20 cellular contexts compared by ENCODE assay signal in genomic region chr19:21699197-21699596, GRCh38.
DNase-seq lines count a peak whose midpoint lies in the region; ATAC-seq, FAIRE-seq and TF ChIP-seq lines count a peak whose summit lies in the region.
"Had no signal": no experiment of that assay in that cellular context is flagged by ENCODE, and none has a peak within 500 bp of the region (broad histone marks: within the 10 kb centered on the region; RNA-seq: fewer than 3 reads in every experiment).

No MANE protein-coding gene starts in this region.

- no peak overlapping the region for H3K4ac ChIP-seq in H1 (replicated peaks; ENCODE audit: insufficient read length, low read depth, low read length)

- DNase-seq in T47D (ENCODE audit: low read depth in 1 of 2, low spot score in 1 of 2) (peak; percentile 3 to 92), mammary epithelial cell (no peak), NCI-H146 treated with DMSO at 0.1 percent for 48 hours (lab: John Stamatoyannopoulos, UW; ENCODE audit: unreplicated experiment) (peak; percentile 64), H1 (ENCODE audit: low read depth in 1 of 2, low spot score in 2 of 2) (peak in 1 of 2 experiments; percentile 69), HK-2 (ENCODE audit: unreplicated experiment) (no peak), NCI-H2107 (lab: John Stamatoyannopoulos, UW) (no peak)
- DNase-seq: Calu3; CD4-positive, alpha-beta T cell; DND-41; GF-D8; MV-4-11; NCI-H1436 treated with DMSO at 0.1 percent for 48 hours; NCI-H2171; NCI-H510A; NK-92 treated with Interleukin-12 subunit alpha and Interleukin-12 subunit beta, amount 100 ng/mL, for 24 hours; PC-3 had no signal

- H4K20me1 ChIP-seq in mammary epithelial cell (ENCODE audit: insufficient read depth, low read length) (no peaks in the 10 kb centered on the region), H1 (replicated peaks in 1 of 2; ENCODE audit: control insufficient read depth in 1 of 2, insufficient read depth in 2 of 2, low read length in 2 of 2) (no peaks in the 10 kb centered on the region)

- CTCF ChIA-PET in mammary epithelial cell (lab: Charles Lee; ENCODE audit: low non-redundant PET) = interaction anchor here (0.6 kb wide), 1 partner anchor 216 kb away, joined by 3 read pairs; no protein-coding TSS in a partner anchor
- CTCF ChIA-PET in H1 (lab: Charles Lee; ENCODE audit: partially characterized antibody) = interaction anchor here (1.2 to 1.8 kb wide), 2 partner anchors 215 to 236 kb away, joined by 3 to 14 read pairs; no protein-coding TSS in a partner anchor

- H3K36me3 ChIP-seq in mammary epithelial cell (ENCODE audit: insufficient read depth, low read length) (no peaks in the 10 kb centered on the region), H1 (ENCODE audit: control insufficient read depth in 2 of 4, insufficient read depth in 4 of 4, low read length in 3 of 4) (no peaks in the 10 kb centered on the region), parathyroid adenoma (ENCODE audit: control insufficient read depth, insufficient read depth, low read length) (no peaks in the 10 kb centered on the region)
- H3K36me3 ChIP-seq: SJSA1 had no signal

- 30% methylated on average over 3 of the region's 3 CpGs for WGBS in mammary epithelial cell (ENCODE audit: low coverage, missing lambda C conversion rate)
- 21% methylated on average over 3 of the region's 3 CpGs; no CpG with 5 or more reads in 1 of the 2 experiments for WGBS in H1 (ENCODE audit: extremely low coverage in 1 of 2, insufficient coverage in 1 of 2, insufficient read length in 1 of 2, insufficient replicate concordance in 2 of 2, low coverage in 1 of 2, low lambda C conversion rate in 2 of 2, missing lambda C conversion rate in 1 of 2), 2 experiments

- TF ChIP-seq EP300 in H1 (IDR thresholded peaks at IDR 0.05; ENCODE audit: borderline replicate concordance in 1 of 2, low read depth in 2 of 2, low read length in 2 of 2) = no peak

- no peaks in the 10 kb centered on the region for H3K4me1 ChIP-seq in mammary epithelial cell (ENCODE audit: insufficient read depth, low read length)
- H3K4me1 ChIP-seq in H1 (replicated peaks in 1 of 4; ENCODE audit: control insufficient read depth in 3 of 4, insufficient read depth in 4 of 4, low read length in 3 of 4) = peaks cover 0 to 6% (median 6%) of the 10 kb centered on the region in 4 experiments; a peak in 3 of 7 replicates
- no peaks in the 10 kb centered on the region for H3K4me1 ChIP-seq in parathyroid adenoma
- H3K4me1 ChIP-seq: SJSA1 had no signal

- H2BK5ac ChIP-seq in H1 (ENCODE audit: low read depth, low read length) = no peak overlapping the region

- no peak overlapping the region for H2BK20ac ChIP-seq in H1 (ENCODE audit: low read length)

- no peak overlapping the region for H3K9ac ChIP-seq in mammary epithelial cell (ENCODE audit: insufficient read depth, low read length)
- H3K9ac ChIP-seq in H1 (replicated peaks in 1 of 4; ENCODE audit: extremely low read depth in 1 of 4, low read depth in 3 of 4, low read length in 3 of 4) = no peak overlapping the region
- no peak overlapping the region for H3K9ac ChIP-seq in parathyroid adenoma

- H3K23ac ChIP-seq in H1 (ENCODE audit: insufficient read length) = no peak overlapping the region

- no peak overlapping the region for H3K56ac ChIP-seq in H1 (replicated peaks; ENCODE audit: insufficient read length, low read depth, low read length)

- no peak overlapping the region for H3K14ac ChIP-seq in H1 (ENCODE audit: insufficient read length)

- H3K79me2 ChIP-seq in mammary epithelial cell (ENCODE audit: insufficient read depth, low read length) (no peaks in the 10 kb centered on the region), H1 (ENCODE audit: control insufficient read depth in 1 of 2, insufficient read depth in 2 of 2, low read length in 2 of 2) (no peaks in the 10 kb centered on the region), parathyroid adenoma (no peaks in the 10 kb centered on the region)

- H2BK12ac ChIP-seq in H1 (ENCODE audit: low read depth, low read length) = no peak overlapping the region

- no peak overlapping the region for H3K18ac ChIP-seq in H1 (ENCODE audit: extremely low read depth, low read length)

- H3K27me3 ChIP-seq in mammary epithelial cell (ENCODE audit: insufficient read depth, low read length) = no peaks in the 10 kb centered on the region
- H3K27me3 ChIP-seq in H1 (replicated peaks in 1 of 4; ENCODE audit: control insufficient read depth in 3 of 4, extremely low read depth in 1 of 4, insufficient read depth in 3 of 4, low read length in 3 of 4) = no peaks in the 10 kb centered on the region
- no peaks in the 10 kb centered on the region for H3K27me3 ChIP-seq in parathyroid adenoma (ENCODE audit: control insufficient read depth, insufficient read depth, low read length)
- H3K27me3 ChIP-seq: SJSA1 had no signal

- H3K79me1 ChIP-seq in H1 (ENCODE audit: low read depth, low read length) = no peaks in the 10 kb centered on the region

- POLR2A ChIA-PET in H1 (lab: Charles Lee; ENCODE audit: partially characterized antibody) = interaction anchor here (0.9 to 1.1 kb wide), 4 partner anchors 18 to 193 kb away, joined by 3 to 7 read pairs (median 4); partner anchors contain the start of genes ZNF100 and ZNF429

- no peak overlapping the region for H4K8ac ChIP-seq in H1 (ENCODE audit: extremely low read depth, insufficient read depth, low read length)

- H3K4me3 ChIP-seq in mammary epithelial cell (replicated peaks in 1 of 3; ENCODE audit: insufficient read depth in 1 of 3, low read depth in 2 of 3, low read length in 3 of 3) (no peak overlapping the region), H1 (ENCODE audit: extremely low read depth in 1 of 4, insufficient read depth in 2 of 4, low read depth in 3 of 4, low read length in 4 of 4) (peak overlapping the region in 1 of 4 experiments; percentile 34; a peak in 1 of 8 replicates), parathyroid adenoma (ENCODE audit: low read depth, low read length) (no peak overlapping the region)
- H3K4me3 ChIP-seq: SJSA1 had no signal

- H2AK5ac ChIP-seq in H1 (ENCODE audit: low read depth, low read length) = no peak overlapping the region

- no peak overlapping the region for H4K91ac ChIP-seq in H1 (replicated peaks; ENCODE audit: insufficient read length, low read length)

- H2AFZ ChIP-seq in mammary epithelial cell (ENCODE audit: low read depth, low read length) (no peak overlapping the region), H1 (ENCODE audit: low read length) (no peak overlapping the region), parathyroid adenoma (peak overlapping the region; percentile 1)

- no peak overlapping the region for H4K5ac ChIP-seq in H1 (ENCODE audit: insufficient read length, low read depth, low read length)

- H2BK120ac ChIP-seq in H1 (replicated peaks; ENCODE audit: low read depth, low read length) = no peak overlapping the region

- no peak for TF ChIP-seq RAD21 in H1 (IDR thresholded peaks at IDR 0.05 in 1 of 2, conservative IDR thresholded peaks at IDR 0.05 in 1 of 2; ENCODE audit: low read depth in 2 of 2, low read length in 2 of 2)

- FAIRE-seq in H1 (lab: Jason Lieb, UNC) = peak; percentile 96
- FAIRE-seq: GM19239 had no signal

- TF ChIP-seq CTCF in mammary epithelial cell (conservative IDR thresholded peaks at IDR 0.05 in 1 of 2, IDR thresholded peaks at IDR 0.05 in 1 of 2; ENCODE audit: extremely low read depth in 1 of 2, insufficient read depth in 1 of 2, low read depth in 1 of 2, low read length in 2 of 2) (no peak), H1 (IDR thresholded peaks at IDR 0.05; ENCODE audit: control extremely low read depth in 1 of 3, insufficient read depth in 1 of 3, low read depth in 1 of 3, low read length in 3 of 3) (no peak), parathyroid adenoma (IDR thresholded peaks at IDR 0.05) (no peak)

- no peaks in the 10 kb centered on the region for H3K9me3 ChIP-seq in mammary epithelial cell (replicated peaks; ENCODE audit: insufficient read depth, low read length)
- no peaks in the 10 kb centered on the region for H3K9me3 ChIP-seq in H1 (ENCODE audit: insufficient read depth in 2 of 2, low read depth in 1 of 2, low read length in 1 of 2)
- H3K9me3 ChIP-seq in parathyroid adenoma (ENCODE audit: control insufficient read depth, low read length) = no peaks in the 10 kb centered on the region
- H3K9me3 ChIP-seq: SJSA1 had no signal

- no peak for ATAC-seq in HG02852 (IDR thresholded peaks at IDR 0.05; ENCODE audit: unreplicated experiment)
- ATAC-seq: PC-3 had no signal

- intact Hi-C loops in mammary epithelial cell (cut with micrococcal nuclease) = loop anchor here (5.0 kb wide), 1 partner anchor 497 kb away; no protein-coding TSS in a partner anchor

- BruUV-seq in mammary epithelial cell (replicated peaks; lab: Mats Ljungman, UMichigan) = no TSS peak

- dilution Hi-C loops in mammary epithelial cell (cut with HindIII; ENCODE audit: low sequenced_read_pairs) = no loop called here

- in situ Hi-C loops in T47D (cut with HindIII; ENCODE audit: low pct_unique_long_range_greater_than_20kb, low sequenced_read_pairs) = no loop called here
- in situ Hi-C loops in mammary epithelial cell (cut with MboI; ENCODE audit: low sequenced_read_pairs in 2 of 2) = no loop called here

- H3K27ac ChIP-seq in mammary epithelial cell (ENCODE audit: insufficient read depth, low read depth, low read length) = no peak overlapping the region
- no peak overlapping the region for H3K27ac ChIP-seq in H1 (ENCODE audit: low read depth, low read length)
- H3K27ac ChIP-seq in parathyroid adenoma = no peak overlapping the region
- H3K27ac ChIP-seq: SJSA1 had no signal

- no peak overlapping the region for H3K4me2 ChIP-seq in mammary epithelial cell (ENCODE audit: insufficient read depth, low read depth, low read length)
- no peak overlapping the region; a peak in 1 of 4 replicates for H3K4me2 ChIP-seq in H1 (ENCODE audit: insufficient read depth in 1 of 2, low read depth in 2 of 2, low read length in 2 of 2)
- no peak overlapping the region for H3K4me2 ChIP-seq in parathyroid adenoma (ENCODE audit: low read length)

- no peak for TF ChIP-seq POLR2A in H1 (IDR thresholded peaks at IDR 0.05; ENCODE audit: control extremely low read depth in 1 of 2, low read depth in 2 of 2, low read length in 2 of 2)

- H3K23me2 ChIP-seq in H1 (ENCODE audit: low read depth, low read length) = no peaks in the 10 kb centered on the region

- no peak overlapping the region for H2BK15ac ChIP-seq in H1 (ENCODE audit: low read length)

TF ChIP-seq in H1, 55 proteins besides CTCF, POLR2A, EP300 and RAD21 (continues in another document):
- TF ChIP-seq, protein P1, sequence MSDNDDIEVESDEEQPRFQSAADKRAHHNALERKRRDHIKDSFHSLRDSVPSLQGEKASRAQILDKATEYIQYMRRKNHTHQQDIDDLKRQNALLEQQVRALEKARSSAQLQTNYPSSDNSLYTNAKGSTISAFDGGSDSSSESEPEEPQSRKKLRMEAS (IDR thresholded peaks at IDR 0.05) = peak; percentile 82
- TF ChIP-seq, protein P2, sequence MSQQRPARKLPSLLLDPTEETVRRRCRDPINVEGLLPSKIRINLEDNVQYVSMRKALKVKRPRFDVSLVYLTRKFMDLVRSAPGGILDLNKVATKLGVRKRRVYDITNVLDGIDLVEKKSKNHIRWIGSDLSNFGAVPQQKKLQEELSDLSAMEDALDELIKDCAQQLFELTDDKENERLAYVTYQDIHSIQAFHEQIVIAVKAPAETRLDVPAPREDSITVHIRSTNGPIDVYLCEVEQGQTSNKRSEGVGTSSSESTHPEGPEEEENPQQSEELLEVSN (IDR thresholded peaks at IDR 0.05) = peak; percentile 29; the same call in 1 of the 2 replicates
- no peak for TF ChIP-seq ZNF274 (IDR thresholded peaks at IDR 0.05; ENCODE audit: borderline replicate concordance, extremely low read depth, low read length)

Comparison
In these comparisons a context has a peak if more than half of its experiments do, and no peak if none do; other contexts are left out.
1. DNase-seq: peak in T47D (2 of 2) and NCI-H146 treated with DMSO at 0.1 percent for 48 hours (single experiment); none in mammary epithelial cell (single experiment), HK-2 (single experiment) and NCI-H2107 (single experiment).